Comparison of ENCODE assay signal across 8 cellular contexts in the genomic region with DNA sequence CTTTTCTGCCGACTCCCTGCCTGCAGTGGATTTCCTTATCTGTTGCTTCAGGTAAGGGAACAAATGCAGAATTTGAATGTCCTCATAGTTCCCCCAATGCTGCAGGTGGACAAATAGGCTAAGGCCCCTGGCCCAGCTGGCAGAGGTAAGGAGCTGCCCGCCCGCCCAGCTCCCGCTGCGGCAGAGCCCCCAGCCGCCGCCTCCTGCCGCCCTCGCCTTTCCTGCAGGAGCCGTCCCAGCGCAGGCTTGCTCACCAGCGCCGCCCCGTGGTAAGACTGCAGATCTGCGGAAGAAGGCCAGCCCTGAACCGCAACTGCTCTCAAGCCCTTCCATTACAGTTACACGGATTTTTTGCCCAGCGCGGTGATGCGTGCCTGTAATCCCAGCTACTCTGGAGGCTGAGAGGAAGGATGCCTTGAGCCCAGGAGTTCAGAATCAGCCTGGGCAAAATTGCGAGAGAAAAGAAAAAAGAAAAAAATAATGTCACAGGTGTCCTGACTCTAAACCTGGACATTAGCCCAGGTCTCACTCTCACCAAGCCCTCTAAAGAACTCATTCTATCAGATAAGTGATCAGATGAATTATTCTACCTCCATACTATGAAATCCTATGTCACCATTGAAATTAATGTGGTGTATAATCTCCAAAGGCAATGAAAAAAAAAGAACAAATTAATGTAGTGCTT. TPM values are rescaled to one million over a fixed set of nuclear protein-coding genes. Genes with fewer than 3 reads are reported as not detected.
DNase-seq lines count a peak whose midpoint lies in the region; ATAC-seq and TF ChIP-seq lines count a peak whose summit lies in the region.

No MANE protein-coding gene starts in this region.

- peak; percentile 89 for TF ChIP-seq CTCF in CD8-positive, alpha-beta T cell (IDR thresholded peaks at IDR 0.05)

- H3K27ac Mint-ChIP-seq in CD8-positive, alpha-beta T cell = no peak overlapping the region

- H3K9ac ChIP-seq in mucosa of stomach (ENCODE audit: low read length) = peak overlapping the region; percentile 47

- H3K9me3 Mint-ChIP-seq in CD8-positive, alpha-beta T cell = no peaks in the 10 kb centered on the region

- intact Hi-C loops in CD8-positive, alpha-beta T cell (cut with DNase I, micrococcal nuclease) = loop anchor here in 1 of 2 experiments (5.0 to 10.0 kb wide), 2 partner anchors 297 to 550 kb away; no protein-coding TSS in a partner anchor

- H3K9me3 ChIP-seq in CD8-positive, alpha-beta T cell (ENCODE audit: low read length) = no peaks in the 10 kb centered on the region
- H3K9me3 ChIP-seq in mucosa of stomach (ENCODE audit: control insufficient read depth, low read length) = no peaks in the 10 kb centered on the region

- H3K27me3 ChIP-seq in CD8-positive, alpha-beta T cell (ENCODE audit: insufficient read depth, low read length) = no peaks in the 10 kb centered on the region
- no peaks in the 10 kb centered on the region for H3K27me3 ChIP-seq in mucosa of stomach (ENCODE audit: control insufficient read depth, insufficient read depth, low read length)

- H3K36me3 Mint-ChIP-seq in CD8-positive, alpha-beta T cell = no peaks in the 10 kb centered on the region

- peak; percentile 28 to 84 (median 55) for DNase-seq in CD8-positive, alpha-beta T cell
- peak; percentile 4 for DNase-seq in NOMO-1 treated with dmso at 0.1 percent for 144 hours (lab: John Stamatoyannopoulos, UW; ENCODE audit: unreplicated experiment)
- DNase-seq in activated CD8-positive, alpha-beta memory T cell treated with anti-CD3 and anti-CD28 coated beads, Interleukin-2, amount 50 U/mL, for 4 hours = peak; percentile 79
- peak; percentile 36 for DNase-seq in epidermal melanocyte (ENCODE audit: insufficient read length, low spot score)
- peak; percentile 19 to 32 for DNase-seq in stimulated activated CD8-positive, alpha-beta memory T cell treated with anti-CD3 and anti-CD28 coated beads, Interleukin-4, amount 100 ng/mL, for 4 hours (ENCODE audit: low read depth in 2 of 2, low spot score in 1 of 2)

- peak; percentile 75 for ATAC-seq in CD8-positive, alpha-beta T cell
- ATAC-seq in HG02642 (IDR thresholded peaks at IDR 0.05; ENCODE audit: poor library complexity, unreplicated experiment) (peak; percentile 64), GM21390 (IDR thresholded peaks at IDR 0.05; ENCODE audit: unreplicated experiment) (no peak)

- CTCF ChIA-PET in CD8-positive, alpha-beta T cell (lab: Charles Lee) = interaction anchor here (1.2 to 1.3 kb wide), 2 partner anchors 9 to 11 kb away, joined by 3 to 4 read pairs; no protein-coding TSS in a partner anchor

- H3K4me3 Mint-ChIP-seq in CD8-positive, alpha-beta T cell = no peak overlapping the region

- POLR2A ChIA-PET in CD8-positive, alpha-beta T cell (lab: Charles Lee) = no interaction called here

- H3K27me3 Mint-ChIP-seq in CD8-positive, alpha-beta T cell (ENCODE audit: low read depth) = peaks cover 23% of the 10 kb centered on the region

- no peak overlapping the region for H3K4me3 ChIP-seq in CD8-positive, alpha-beta T cell (ENCODE audit: low read depth, low read length)
- H3K4me3 ChIP-seq in mucosa of stomach (ENCODE audit: low read length) = no peak overlapping the region

- no peaks in the 10 kb centered on the region for H3K36me3 ChIP-seq in CD8-positive, alpha-beta T cell (ENCODE audit: insufficient read depth, low read length)
- H3K36me3 ChIP-seq in mucosa of stomach (ENCODE audit: control insufficient read depth, insufficient read depth, low read length) = no peaks in the 10 kb centered on the region

- H3K27ac ChIP-seq in CD8-positive, alpha-beta T cell (ENCODE audit: low read depth, low read length) = no peak overlapping the region

- peaks cover 8% of the 10 kb centered on the region for H3K4me1 ChIP-seq in CD8-positive, alpha-beta T cell (ENCODE audit: insufficient read depth, low read length)
- H3K4me1 ChIP-seq in mucosa of stomach (ENCODE audit: control insufficient read depth, insufficient read depth, low read length) = peaks cover 18% of the 10 kb centered on the region

- H3K4me1 Mint-ChIP-seq in CD8-positive, alpha-beta T cell (ENCODE audit: low read depth) = peaks cover 9% of the 10 kb centered on the region

RNA-seq across cellular contexts. Expression of gene EMID1, which starts 51.2 kb away (rescaled TPM):
- not detected for total RNA-seq in CD8-positive, alpha-beta T cell

Comparison
In these comparisons a context has a peak if more than half of its experiments do, and no peak if none do; other contexts are left out.
1. DNase-seq: peak in every context shown above with its lines; median percentile 79 in activated CD8-positive, alpha-beta memory T cell treated with anti-CD3 and anti-CD28 coated beads, Interleukin-2, amount 50 U/mL, for 4 hours; 55 in CD8-positive, alpha-beta T cell; 36 in epidermal melanocyte; 26 in stimulated activated CD8-positive, alpha-beta memory T cell treated with anti-CD3 and anti-CD28 coated beads, Interleukin-4, amount 100 ng/mL, for 4 hours; 4 in NOMO-1 treated with dmso at 0.1 percent for 144 hours.